18 cellular contexts compared by ENCODE assay signal in genomic region chr5:142115937-142116614, GRCh38. TPM values are rescaled to one million over a fixed set of nuclear protein-coding genes. Genes with fewer than 3 reads are reported as not detected.
DNase-seq lines count a peak whose midpoint lies in the region; ATAC-seq and TF ChIP-seq lines count a peak whose summit lies in the region.
"Had no signal": no experiment of that assay in that cellular context is flagged by ENCODE, and none has a peak within 500 bp of the region (broad histone marks: within the 10 kb centered on the region; RNA-seq: fewer than 3 reads in every experiment).

No MANE protein-coding gene starts in this region.

- no peaks in the 10 kb centered on the region for H3K27me3 Mint-ChIP-seq in stimulated activated naive CD8-positive, alpha-beta T cell treated with anti-CD3 and anti-CD28 coated beads, Interleukin-15, amount 100 ng/mL, for 72 hours
- no peaks in the 10 kb centered on the region for H3K27me3 Mint-ChIP-seq in T-helper 17 cell
- H3K27me3 Mint-ChIP-seq in endothelial cell (ENCODE audit: unreplicated experiment): no peaks in the 10 kb centered on the region
- H3K27me3 Mint-ChIP-seq: type B pancreatic cell had no signal

- H3K9me3 ChIP-seq in T-helper 17 cell (ENCODE audit: control insufficient read depth, low read length, poor library complexity, severe bottlenecking) (no peaks in the 10 kb centered on the region), fibroblast of lung (ENCODE audit: control insufficient read depth, insufficient read depth, low read depth, low read length) (no peaks in the 10 kb centered on the region)
- H3K9me3 ChIP-seq: mucosa of descending colon had no signal

- no peaks in the 10 kb centered on the region for H3K27me3 ChIP-seq in fibroblast of lung (ENCODE audit: control insufficient read depth, insufficient read depth, low read length)

- H3K9me3 Mint-ChIP-seq in stimulated activated naive CD8-positive, alpha-beta T cell treated with anti-CD3 and anti-CD28 coated beads, Interleukin-15, amount 100 ng/mL, for 72 hours: no peaks in the 10 kb centered on the region
- no peaks in the 10 kb centered on the region for H3K9me3 Mint-ChIP-seq in endothelial cell (ENCODE audit: unreplicated experiment)
- H3K9me3 Mint-ChIP-seq: type B pancreatic cell had no signal

- H3K27ac ChIP-seq in fibroblast of lung (ENCODE audit: insufficient read depth, low read length): no peak overlapping the region

- peak overlapping the region; percentile 16 to 64 for H3K4me3 Mint-ChIP-seq in stimulated activated naive CD8-positive, alpha-beta T cell treated with anti-CD3 and anti-CD28 coated beads, Interleukin-15, amount 100 ng/mL, for 72 hours
- no peak overlapping the region for H3K4me3 Mint-ChIP-seq in T-helper 17 cell
- H3K4me3 Mint-ChIP-seq in endothelial cell (ENCODE audit: unreplicated experiment): no peak overlapping the region
- H3K4me3 Mint-ChIP-seq: type B pancreatic cell had no signal

- H3K36me3 Mint-ChIP-seq in T-helper 17 cell (ENCODE audit: low read depth) (no peaks in the 10 kb centered on the region), endothelial cell (ENCODE audit: low read depth, unreplicated experiment) (no peaks in the 10 kb centered on the region)

- TF ChIP-seq POLR2A in erythroblast (IDR thresholded peaks at IDR 0.05; ENCODE audit: low read length): no peak

- no peaks in the 10 kb centered on the region for H3K4me1 ChIP-seq in fibroblast of lung (ENCODE audit: control insufficient read depth, extremely low read depth, insufficient read depth, low read length)

- no peaks in the 10 kb centered on the region for H3K36me3 ChIP-seq in fibroblast of lung (ENCODE audit: control insufficient read depth, insufficient read depth, low read length)

- intact Hi-C loops in left ventricle myocardium superior (cut with micrococcal nuclease): no loop called here

- H4K20me1 ChIP-seq in fibroblast of lung (ENCODE audit: control insufficient read depth, extremely low read depth, insufficient read depth, low read length): peaks cover 1% of the 10 kb centered on the region

- no peak overlapping the region for H3K4me3 ChIP-seq in fibroblast of lung (replicated peaks in 1 of 4; ENCODE audit: control extremely low read depth in 1 of 4, insufficient read depth in 1 of 4, low read depth in 3 of 4, low read length in 4 of 4)
- H3K4me3 ChIP-seq: mucosa of descending colon had no signal

- H3K4me1 Mint-ChIP-seq in stimulated activated naive CD8-positive, alpha-beta T cell treated with anti-CD3 and anti-CD28 coated beads, Interleukin-15, amount 100 ng/mL, for 72 hours: peaks cover 88% of the 10 kb centered on the region
- peaks cover 58% of the 10 kb centered on the region for H3K4me1 Mint-ChIP-seq in T-helper 17 cell
- H3K4me1 Mint-ChIP-seq in endothelial cell (ENCODE audit: unreplicated experiment): peaks cover 17% of the 10 kb centered on the region

- H3K79me2 ChIP-seq in fibroblast of lung (ENCODE audit: control insufficient read depth, insufficient read depth, low read length): peaks cover 76% of the 10 kb centered on the region

- TF ChIP-seq CTCF in fibroblast of lung (conservative IDR thresholded peaks at IDR 0.05 in 1 of 2, IDR thresholded peaks at IDR 0.05 in 1 of 2; ENCODE audit: low read depth in 1 of 2, low read length in 2 of 2) (no peak), GM10266 (IDR thresholded peaks at IDR 0.05; ENCODE audit: control insufficient read depth, insufficient read depth, low read depth, missing control alignments) (no peak), endothelial cell (IDR thresholded peaks at IDR 0.05; ENCODE audit: unreplicated experiment) (no peak)

- no peak overlapping the region for H3K4me2 ChIP-seq in fibroblast of lung (ENCODE audit: extremely low read depth, insufficient read depth, low read length)

- no peak for ATAC-seq in stimulated activated naive CD8-positive, alpha-beta T cell treated with anti-CD3 and anti-CD28 coated beads, Interleukin-15, amount 100 ng/mL, for 72 hours
- no peak for ATAC-seq in stimulated activated naive CD8-positive, alpha-beta T cell treated with anti-CD3 and anti-CD28 coated beads, Interleukin-15, Interleukin-2, amounts not matched to agents 100 U/mL and 50 U/mL, for 24 hours
- ATAC-seq in T-helper 17 cell (no peak), left ventricle myocardium superior (no peak)
- ATAC-seq: mucosa of descending colon had no signal

- peak overlapping the region in 1 of 2 donors; percentile 90 for H3K27ac Mint-ChIP-seq in stimulated activated naive CD8-positive, alpha-beta T cell treated with anti-CD3 and anti-CD28 coated beads, Interleukin-15, amount 100 ng/mL, for 72 hours
- H3K27ac Mint-ChIP-seq in T-helper 17 cell: peak overlapping the region; percentile 14
- H3K27ac Mint-ChIP-seq in endothelial cell (ENCODE audit: unreplicated experiment): no peak overlapping the region
- H3K27ac Mint-ChIP-seq: type B pancreatic cell had no signal

- DNase-seq in stimulated activated naive CD8-positive, alpha-beta T cell treated with anti-CD3 and anti-CD28 coated beads, Interleukin-15, amount 100 ng/mL, for 72 hours: no peak
- DNase-seq in stimulated activated naive CD8-positive, alpha-beta T cell treated with anti-CD3 and anti-CD28 coated beads, Interleukin-15, Interleukin-2, amounts not matched to agents 100 U/mL and 50 U/mL, for 24 hours: no peak
- no peak for DNase-seq in T-helper 17 cell
- peak; percentile 61 to 69 for DNase-seq in fibroblast of lung (ENCODE audit: low read depth in 2 of 2)
- DNase-seq in GM10266 (ENCODE audit: extremely low spot score): no peak
- DNase-seq in left ventricle myocardium superior: no peak
- DNase-seq in erythroblast (lab: John Stamatoyannopoulos, UW): no peak
- DNase-seq in endothelial cell (ENCODE audit: low spot score): no peak
- DNase-seq: DMS 273 treated with DMSO at 0.1 percent for 48 hours; effector memory CD4-positive, alpha-beta T cell; glutamatergic neuron; kidney; mucosa of descending colon; NCI-H1694 treated with DMSO at 0.1 percent for 48 hours; NCI-H82; posterior cingulate gyrus; SHP77 treated with DMSO at 0.1 percent for 48 hours had no signal

- H3K9ac ChIP-seq in fibroblast of lung (ENCODE audit: insufficient read depth, low read length): no peak overlapping the region

- H2AFZ ChIP-seq in fibroblast of lung (ENCODE audit: low read length): no peak overlapping the region

RNA-seq across cellular contexts. Expression of gene NDFIP1, which starts 7.5 kb away (rescaled TPM):
- total RNA-seq in T-helper 17 cell: 10 to 100 TPM; 89.6 to 92.9 TPM
- 50.8 and 67.4 TPM in 2 replicates for total RNA-seq in fibroblast of lung
- 42.5 and 55.8 TPM in 2 replicates for polyA plus RNA-seq in fibroblast of lung
- 36.6 and 43.8 TPM in 2 replicates for polyA plus RNA-seq in fibroblast of lung (2012)
- 3.0 and 4.8 TPM in 2 replicates for polyA minus RNA-seq in fibroblast of lung (ENCODE audit: low replicate concordance)
- total RNA-seq in left ventricle myocardium superior: 54.3 TPM
- 34.8 TPM for total RNA-seq in endothelial cell (ENCODE audit: unreplicated experiment)

Comparison
In these comparisons a context has a peak if more than half of its experiments do, and no peak if none do; other contexts are left out.
1. DNase-seq: peak in fibroblast of lung (2 of 2); none in stimulated activated naive CD8-positive, alpha-beta T cell treated with anti-CD3 and anti-CD28 coated beads, Interleukin-15, amount 100 ng/mL, for 72 hours (0 of 2), stimulated activated naive CD8-positive, alpha-beta T cell treated with anti-CD3 and anti-CD28 coated beads, Interleukin-15, Interleukin-2, amounts not matched to agents 100 U/mL and 50 U/mL, for 24 hours (single experiment), T-helper 17 cell (0 of 3), GM10266 (single experiment), left ventricle myocardium superior (single experiment), erythroblast (0 of 2) and endothelial cell (single experiment).
2. H3K4me3 Mint-ChIP-seq: peak in stimulated activated naive CD8-positive, alpha-beta T cell treated with anti-CD3 and anti-CD28 coated beads, Interleukin-15, amount 100 ng/mL, for 72 hours (2 of 2); none in T-helper 17 cell (single experiment) and endothelial cell (single experiment).